In the genomic region with DNA sequence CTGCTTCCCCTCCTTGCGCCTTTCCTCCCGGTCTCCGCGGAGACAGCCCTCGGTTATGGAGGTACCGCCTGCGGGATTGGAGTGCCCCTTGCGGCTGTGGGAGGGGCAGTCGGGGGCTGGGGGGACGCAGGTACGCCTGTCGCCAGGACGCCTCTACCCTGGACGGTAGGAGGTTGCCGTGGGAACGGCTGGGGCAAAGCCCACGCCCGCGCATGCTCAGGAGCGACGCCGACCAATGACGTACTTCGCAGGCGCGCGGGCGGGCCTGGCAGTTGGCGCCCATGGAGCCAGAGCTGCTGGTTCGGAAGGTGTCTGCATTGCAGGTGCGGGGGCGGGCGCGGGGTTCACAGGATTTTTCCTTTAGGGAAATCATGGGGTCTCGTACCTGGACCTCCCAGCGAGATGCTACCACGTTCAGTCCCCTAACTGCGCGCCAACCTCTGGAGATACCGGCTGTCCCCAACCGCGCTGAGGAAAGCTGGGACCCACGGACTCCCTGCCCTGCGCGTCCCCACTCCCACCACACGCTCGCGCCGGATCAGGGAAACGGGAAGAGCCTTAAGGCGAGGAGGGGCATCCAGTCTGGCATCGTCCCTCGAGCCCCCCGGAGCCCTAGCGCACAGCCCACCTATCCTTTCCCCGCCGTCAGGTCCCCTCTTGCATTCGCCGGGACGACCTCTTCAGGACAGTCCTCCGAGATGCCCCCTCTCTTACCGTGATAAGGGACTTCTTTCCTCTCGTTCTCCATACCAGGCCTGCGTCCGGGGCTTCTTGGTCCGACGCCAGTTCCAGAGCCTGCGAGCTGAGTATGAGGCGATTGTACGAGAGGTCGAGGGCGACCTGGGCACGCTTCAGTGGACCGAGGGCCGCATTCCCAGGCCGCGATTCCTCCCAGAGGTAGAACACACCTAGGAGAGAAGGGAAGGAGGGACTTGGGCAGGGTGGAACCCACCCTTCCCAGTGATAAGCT, we compare ENCODE assay signal across 1 cellular context.
TF ChIP-seq lines count a peak whose summit lies in the region.

A gene (plus strand): TSS at position 271 of the 970 bp plus-strand sequence. CDS start 11 bp downstream, at position 282.

TF ChIP-seq in HepG2, 621 proteins besides CTCF, POLR2A, EP300 and RAD21 (continued from another document and continues in another):
- TF ChIP-seq ZNF263 (CRISPR knock-in tag; IDR thresholded peaks at IDR 0.05) (no peak), NONO (IDR thresholded peaks at IDR 0.05) (no peak), NONO (CRISPR knock-in tag; conservative IDR thresholded peaks at IDR 0.05) (peak; percentile 76), TBX3 (IDR thresholded peaks at IDR 0.05; ENCODE audit: borderline replicate concordance) (no peak), FOXO1 (CRISPR knock-in tag; IDR thresholded peaks at IDR 0.05) (no peak), CHCHD3 (CRISPR knock-in tag; IDR thresholded peaks at IDR 0.05) (peak; percentile 87; the same call in 1 of the 2 replicates), TRIM24 (CRISPR knock-in tag; IDR thresholded peaks at IDR 0.05) (no peak), ZNF235 (CRISPR knock-in tag; IDR thresholded peaks at IDR 0.05; ENCODE audit: borderline replicate concordance) (no peak), RBAK (CRISPR knock-in tag; IDR thresholded peaks at IDR 0.05) (no peak), ZNF552 (CRISPR knock-in tag; IDR thresholded peaks at IDR 0.05; ENCODE audit: borderline replicate concordance) (no peak), DR1 (CRISPR knock-in tag; IDR thresholded peaks at IDR 0.05) (no peak), RARG (CRISPR knock-in tag; IDR thresholded peaks at IDR 0.05; ENCODE audit: low read depth) (no peak), GTF2F1 (IDR thresholded peaks at IDR 0.05; ENCODE audit: low read length) (no peak), ZNF792 (CRISPR knock-in tag; IDR thresholded peaks at IDR 0.05) (0 out of 2 replicates have a peak, but pooled peaks have one; percentile 31), CCDC6 (CRISPR knock-in tag; IDR thresholded peaks at IDR 0.05) (no peak), ZNF772 (CRISPR knock-in tag; IDR thresholded peaks at IDR 0.05) (no peak), ZBTB21 (CRISPR knock-in tag; IDR thresholded peaks at IDR 0.05) (no peak), ZNF121 (CRISPR knock-in tag; IDR thresholded peaks at IDR 0.05) (no peak), ZNF160 (CRISPR knock-in tag; IDR thresholded peaks at IDR 0.05) (no peak), ZNF761 (CRISPR knock-in tag; conservative IDR thresholded peaks at IDR 0.05) (0 out of 2 replicates have a peak, but pooled peaks have one; percentile 27), ZNF253 (CRISPR knock-in tag; IDR thresholded peaks at IDR 0.05; ENCODE audit: borderline replicate concordance) (0 out of 2 replicates have a peak, but pooled peaks have one; percentile 19), KLF12 (CRISPR knock-in tag; IDR thresholded peaks at IDR 0.05; ENCODE audit: borderline replicate concordance) (no peak), RFX3 (CRISPR knock-in tag; IDR thresholded peaks at IDR 0.05) (peak; percentile 95), ATF1 (CRISPR knock-in tag; IDR thresholded peaks at IDR 0.05) (peak; percentile 88), MTA3 (CRISPR knock-in tag; IDR thresholded peaks at IDR 0.05) (no peak), BCL6 (CRISPR knock-in tag; IDR thresholded peaks at IDR 0.05) (no peak), HMG20B (CRISPR knock-in tag; conservative IDR thresholded peaks at IDR 0.05) (no peak), EHMT2 (IDR thresholded peaks at IDR 0.05; ENCODE audit: borderline replicate concordance, low read depth, low read length) (no peak), NR2C2 (CRISPR knock-in tag; IDR thresholded peaks at IDR 0.05; ENCODE audit: borderline replicate concordance) (0 out of 2 replicates have a peak, but pooled peaks have one; percentile 26), HHEX (CRISPR knock-in tag; IDR thresholded peaks at IDR 0.05) (no peak), DMAP1 (CRISPR knock-in tag; IDR thresholded peaks at IDR 0.05) (no peak), IKZF4 (CRISPR knock-in tag; IDR thresholded peaks at IDR 0.05; ENCODE audit: borderline replicate concordance, low read depth, not compliant biosample characterization) (no peak), MAF1 (CRISPR knock-in tag; IDR thresholded peaks at IDR 0.05; ENCODE audit: borderline replicate concordance) (no peak), MED13 (CRISPR knock-in tag; IDR thresholded peaks at IDR 0.05) (no peak), GATA4 (IDR thresholded peaks at IDR 0.05; ENCODE audit: borderline replicate concordance, low read depth) (no peak), HDAC6 (IDR thresholded peaks at IDR 0.05; ENCODE audit: low read depth, low read length) (no peak), POGZ (CRISPR knock-in tag; IDR thresholded peaks at IDR 0.05) (no peak), ZIK1 (CRISPR knock-in tag; IDR thresholded peaks at IDR 0.05; ENCODE audit: borderline replicate concordance, low read depth) (0 out of 2 replicates have a peak, but pooled peaks have one; percentile 22), ZNF607 (CRISPR knock-in tag; IDR thresholded peaks at IDR 0.05; ENCODE audit: borderline replicate concordance) (peak; percentile 45; the same call in 1 of the 2 replicates)
- TF ChIP-seq, protein P1, sequence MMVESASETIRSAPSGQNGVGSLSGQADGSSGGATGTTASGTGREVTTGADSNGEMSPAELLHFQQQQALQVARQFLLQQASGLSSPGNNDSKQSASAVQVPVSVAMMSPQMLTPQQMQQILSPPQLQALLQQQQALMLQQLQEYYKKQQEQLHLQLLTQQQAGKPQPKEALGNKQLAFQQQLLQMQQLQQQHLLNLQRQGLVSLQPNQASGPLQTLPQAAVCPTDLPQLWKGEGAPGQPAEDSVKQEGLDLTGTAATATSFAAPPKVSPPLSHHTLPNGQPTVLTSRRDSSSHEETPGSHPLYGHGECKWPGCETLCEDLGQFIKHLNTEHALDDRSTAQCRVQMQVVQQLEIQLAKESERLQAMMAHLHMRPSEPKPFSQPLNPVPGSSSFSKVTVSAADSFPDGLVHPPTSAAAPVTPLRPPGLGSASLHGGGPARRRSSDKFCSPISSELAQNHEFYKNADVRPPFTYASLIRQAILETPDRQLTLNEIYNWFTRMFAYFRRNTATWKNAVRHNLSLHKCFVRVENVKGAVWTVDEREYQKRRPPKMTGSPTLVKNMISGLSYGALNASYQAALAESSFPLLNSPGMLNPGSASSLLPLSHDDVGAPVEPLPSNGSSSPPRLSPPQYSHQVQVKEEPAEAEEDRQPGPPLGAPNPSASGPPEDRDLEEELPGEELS (CRISPR knock-in tag; IDR thresholded peaks at IDR 0.05), result peak; percentile 25; the same call in 1 of the 2 replicates
- TF ChIP-seq, protein P2, sequence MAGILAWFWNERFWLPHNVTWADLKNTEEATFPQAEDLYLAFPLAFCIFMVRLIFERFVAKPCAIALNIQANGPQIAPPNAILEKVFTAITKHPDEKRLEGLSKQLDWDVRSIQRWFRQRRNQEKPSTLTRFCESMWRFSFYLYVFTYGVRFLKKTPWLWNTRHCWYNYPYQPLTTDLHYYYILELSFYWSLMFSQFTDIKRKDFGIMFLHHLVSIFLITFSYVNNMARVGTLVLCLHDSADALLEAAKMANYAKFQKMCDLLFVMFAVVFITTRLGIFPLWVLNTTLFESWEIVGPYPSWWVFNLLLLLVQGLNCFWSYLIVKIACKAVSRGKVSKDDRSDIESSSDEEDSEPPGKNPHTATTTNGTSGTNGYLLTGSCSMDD (CRISPR knock-in tag; IDR thresholded peaks at IDR 0.05), result no peak
- TF ChIP-seq, protein P3, sequence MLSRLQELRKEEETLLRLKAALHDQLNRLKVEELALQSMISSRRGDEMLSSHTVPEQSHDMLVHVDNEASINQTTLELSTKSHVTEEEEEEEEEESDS (CRISPR knock-in tag; IDR thresholded peaks at IDR 0.05; ENCODE audit: borderline replicate concordance), result no peak
- TF ChIP-seq, protein P4, sequence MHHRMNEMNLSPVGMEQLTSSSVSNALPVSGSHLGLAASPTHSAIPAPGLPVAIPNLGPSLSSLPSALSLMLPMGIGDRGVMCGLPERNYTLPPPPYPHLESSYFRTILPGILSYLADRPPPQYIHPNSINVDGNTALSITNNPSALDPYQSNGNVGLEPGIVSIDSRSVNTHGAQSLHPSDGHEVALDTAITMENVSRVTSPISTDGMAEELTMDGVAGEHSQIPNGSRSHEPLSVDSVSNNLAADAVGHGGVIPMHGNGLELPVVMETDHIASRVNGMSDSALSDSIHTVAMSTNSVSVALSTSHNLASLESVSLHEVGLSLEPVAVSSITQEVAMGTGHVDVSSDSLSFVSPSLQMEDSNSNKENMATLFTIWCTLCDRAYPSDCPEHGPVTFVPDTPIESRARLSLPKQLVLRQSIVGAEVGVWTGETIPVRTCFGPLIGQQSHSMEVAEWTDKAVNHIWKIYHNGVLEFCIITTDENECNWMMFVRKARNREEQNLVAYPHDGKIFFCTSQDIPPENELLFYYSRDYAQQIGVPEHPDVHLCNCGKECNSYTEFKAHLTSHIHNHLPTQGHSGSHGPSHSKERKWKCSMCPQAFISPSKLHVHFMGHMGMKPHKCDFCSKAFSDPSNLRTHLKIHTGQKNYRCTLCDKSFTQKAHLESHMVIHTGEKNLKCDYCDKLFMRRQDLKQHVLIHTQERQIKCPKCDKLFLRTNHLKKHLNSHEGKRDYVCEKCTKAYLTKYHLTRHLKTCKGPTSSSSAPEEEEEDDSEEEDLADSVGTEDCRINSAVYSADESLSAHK (CRISPR knock-in tag; IDR thresholded peaks at IDR 0.05; ENCODE audit: borderline replicate concordance), result no peak
- TF ChIP-seq, protein P5, sequence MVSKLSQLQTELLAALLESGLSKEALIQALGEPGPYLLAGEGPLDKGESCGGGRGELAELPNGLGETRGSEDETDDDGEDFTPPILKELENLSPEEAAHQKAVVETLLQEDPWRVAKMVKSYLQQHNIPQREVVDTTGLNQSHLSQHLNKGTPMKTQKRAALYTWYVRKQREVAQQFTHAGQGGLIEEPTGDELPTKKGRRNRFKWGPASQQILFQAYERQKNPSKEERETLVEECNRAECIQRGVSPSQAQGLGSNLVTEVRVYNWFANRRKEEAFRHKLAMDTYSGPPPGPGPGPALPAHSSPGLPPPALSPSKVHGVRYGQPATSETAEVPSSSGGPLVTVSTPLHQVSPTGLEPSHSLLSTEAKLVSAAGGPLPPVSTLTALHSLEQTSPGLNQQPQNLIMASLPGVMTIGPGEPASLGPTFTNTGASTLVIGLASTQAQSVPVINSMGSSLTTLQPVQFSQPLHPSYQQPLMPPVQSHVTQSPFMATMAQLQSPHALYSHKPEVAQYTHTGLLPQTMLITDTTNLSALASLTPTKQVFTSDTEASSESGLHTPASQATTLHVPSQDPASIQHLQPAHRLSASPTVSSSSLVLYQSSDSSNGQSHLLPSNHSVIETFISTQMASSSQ (IDR thresholded peaks at IDR 0.05; ENCODE audit: low read depth), result no peak
- TF ChIP-seq, protein P5 (CRISPR knock-in tag; IDR thresholded peaks at IDR 0.05; ENCODE audit: borderline replicate concordance), result 0 out of 2 replicates have a peak, but pooled peaks have one; percentile 19
- TF ChIP-seq, protein P6, sequence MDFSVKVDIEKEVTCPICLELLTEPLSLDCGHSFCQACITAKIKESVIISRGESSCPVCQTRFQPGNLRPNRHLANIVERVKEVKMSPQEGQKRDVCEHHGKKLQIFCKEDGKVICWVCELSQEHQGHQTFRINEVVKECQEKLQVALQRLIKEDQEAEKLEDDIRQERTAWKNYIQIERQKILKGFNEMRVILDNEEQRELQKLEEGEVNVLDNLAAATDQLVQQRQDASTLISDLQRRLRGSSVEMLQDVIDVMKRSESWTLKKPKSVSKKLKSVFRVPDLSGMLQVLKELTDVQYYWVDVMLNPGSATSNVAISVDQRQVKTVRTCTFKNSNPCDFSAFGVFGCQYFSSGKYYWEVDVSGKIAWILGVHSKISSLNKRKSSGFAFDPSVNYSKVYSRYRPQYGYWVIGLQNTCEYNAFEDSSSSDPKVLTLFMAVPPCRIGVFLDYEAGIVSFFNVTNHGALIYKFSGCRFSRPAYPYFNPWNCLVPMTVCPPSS (IDR thresholded peaks at IDR 0.05), result no peak
